ENCODE assay signal across 26 cellular contexts in the genomic region with DNA sequence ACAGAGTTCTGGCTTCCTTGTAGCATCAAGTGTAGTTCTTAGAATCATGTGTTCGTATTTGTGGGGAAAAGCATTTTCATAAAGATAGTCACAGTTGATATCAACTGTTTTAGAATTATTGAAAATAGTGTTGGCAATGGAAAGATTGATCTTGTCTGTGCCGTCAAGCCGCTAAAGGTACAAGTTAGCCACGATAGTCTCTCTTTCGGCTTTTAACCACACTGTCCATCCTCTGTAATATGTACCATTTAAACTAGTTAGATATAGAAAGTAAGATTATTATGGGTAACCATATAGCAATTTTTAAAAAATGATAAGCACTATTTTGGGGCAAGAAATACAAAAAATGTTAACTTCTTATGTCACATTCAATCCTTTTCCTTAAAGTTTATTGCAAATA. TPM values are rescaled to one million over a fixed set of nuclear protein-coding genes. Genes with fewer than 3 reads are reported as not detected.
"Had no signal": no experiment of that assay in that cellular context is flagged by ENCODE, and none has a peak within 500 bp of the region (broad histone marks: within the 10 kb centered on the region; RNA-seq: fewer than 3 reads in every experiment).

No MANE protein-coding gene starts in this region.

- H3K9me3 Mint-ChIP-seq: endodermal cell had no signal

- FAIRE-seq: frontal cortex, islet of Langerhans had no signal

- H3K27ac ChIP-seq: colonic mucosa, heart right ventricle, right atrium auricular region, sigmoid colon, testis, tibial nerve had no signal

- H3K36me3 ChIP-seq: colonic mucosa, heart right ventricle, right atrium auricular region, sigmoid colon, tibial nerve had no signal

- H3K4me3 Mint-ChIP-seq: naive thymus-derived CD4-positive, alpha-beta T cell; stimulated activated naive B cell treated with anti-CD40 and anti-IgM and Interleukin-4, amounts not matched to agents 10 μg/mL and 1 μg/mL and 100 μg/mL, for 72 hours; stimulated activated naive CD8-positive, alpha-beta T cell treated with anti-CD3 and anti-CD28 coated beads, Interleukin-15, amount 100 ng/mL, for 72 hours had no signal

- DNase-seq: colonic mucosa; dermis blood vessel endothelial cell; effector CD4-positive, alpha-beta T cell; endodermal cell; heart right ventricle; hypothalamus; kidney glomerular epithelial cell; naive thymus-derived CD4-positive, alpha-beta T cell; occipital lobe; sigmoid colon; stimulated activated CD4-positive, alpha-beta T cell treated with anti-CD3 and anti-CD28 coated beads, Interleukin-2, amount 100 ng/mL, for 24 hours; stimulated activated CD4-positive, alpha-beta T cell treated with anti-CD3 and anti-CD28 coated beads, Interleukin-4, amount 100 ng/mL, for 4 hours; stimulated activated naive B cell treated with anti-CD40 and anti-IgM and Interleukin-4, amounts not matched to agents 10 μg/mL and 1 μg/mL and 100 μg/mL, for 72 hours; stimulated activated naive CD8-positive, alpha-beta T cell treated with anti-CD3 and anti-CD28 coated beads, Interleukin-15, amount 100 ng/mL, for 72 hours; testis had no signal

- H3K27ac Mint-ChIP-seq: endodermal cell; naive thymus-derived CD4-positive, alpha-beta T cell had no signal

- H3K9me3 ChIP-seq: colonic mucosa, testis had no signal

- H3K4me3 ChIP-seq: colonic mucosa, heart right ventricle, right atrium auricular region, sigmoid colon, tibial nerve had no signal

- ATAC-seq: heart right ventricle; naive thymus-derived CD4-positive, alpha-beta T cell; stimulated activated naive B cell treated with anti-CD40 and anti-IgM and Interleukin-4, amounts not matched to agents 10 μg/mL and 1 μg/mL and 100 μg/mL, for 72 hours; stimulated activated naive CD8-positive, alpha-beta T cell treated with anti-CD3 and anti-CD28 coated beads, Interleukin-15, amount 100 ng/mL, for 72 hours had no signal

RNA-seq across cellular contexts. Expression of a gene that starts 8.7 kb away (rescaled TPM):
- total RNA-seq: dermis blood vessel endothelial cell; endodermal cell; fibroblast of lung; heart right ventricle; liver; lung microvascular endothelial cell; mesenteric fat pad; mononuclear cell; naive thymus-derived CD4-positive, alpha-beta T cell; sigmoid colon; tibial nerve; ureter had no signal
- polyA plus RNA-seq: esophagus; heart right ventricle; naive thymus-derived CD4-positive, alpha-beta T cell; sigmoid colon had no signal

RNA-seq across cellular contexts. Expression of a gene that starts 11.6 kb away (rescaled TPM):
- total RNA-seq: colonic mucosa; dermis blood vessel endothelial cell; endodermal cell; fibroblast of lung; heart right ventricle; liver; lung microvascular endothelial cell; mesenteric fat pad; mononuclear cell; naive thymus-derived CD4-positive, alpha-beta T cell; right atrium auricular region; sigmoid colon; ureter had no signal
- polyA plus RNA-seq: esophagus; fibroblast of lung; heart right ventricle; naive thymus-derived CD4-positive, alpha-beta T cell; sigmoid colon had no signal
